8 cellular contexts compared by ENCODE assay signal in the genomic region with DNA sequence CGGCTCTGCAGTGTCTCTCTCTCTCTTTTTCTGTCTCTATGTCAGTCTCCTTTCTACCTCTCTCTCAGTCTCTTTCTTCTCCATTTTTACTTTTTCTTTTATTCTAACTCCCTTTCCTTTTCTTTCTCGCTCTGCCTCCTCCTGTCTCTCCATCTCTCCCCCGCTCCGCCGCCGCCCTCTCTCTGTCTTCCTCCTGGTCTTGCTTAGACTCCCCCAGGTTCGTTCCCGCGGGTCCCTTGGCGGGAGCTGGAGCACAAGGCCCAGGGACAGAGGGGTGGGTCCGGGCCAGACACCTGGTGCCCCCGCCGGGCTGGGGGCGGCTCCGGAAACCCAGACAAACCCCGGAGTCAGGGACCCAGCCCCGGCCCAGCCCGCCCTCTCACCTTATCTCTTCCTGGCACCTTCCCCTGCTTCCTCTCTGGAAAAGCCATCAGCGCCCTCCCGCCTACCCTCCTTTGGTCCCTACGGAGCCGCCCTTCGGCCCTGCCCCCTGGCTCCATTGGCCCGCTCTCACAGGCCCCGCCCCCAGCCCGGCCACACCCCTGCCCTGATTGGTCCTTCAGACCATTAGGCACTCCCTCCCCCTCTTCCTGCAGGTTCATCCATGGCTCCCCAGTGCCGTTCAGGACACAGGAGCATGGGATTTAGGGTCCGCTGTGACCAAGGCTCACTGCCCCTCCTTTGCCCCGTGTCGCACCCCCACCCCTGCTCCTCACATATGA. TPM values are rescaled to one million over a fixed set of nuclear protein-coding genes. Genes with fewer than 3 reads are reported as not detected.
DNase-seq lines count a peak whose midpoint lies in the region; ATAC-seq and TF ChIP-seq lines count a peak whose summit lies in the region.

No MANE protein-coding gene starts in this region.

- peaks cover 29% of the 10 kb centered on the region for H3K4me1 ChIP-seq in ACC112 (ENCODE audit: control insufficient read depth, insufficient read depth, low read length, unreplicated experiment)
- peaks cover 28% of the 10 kb centered on the region for H3K4me1 ChIP-seq in fibroblast of lung (ENCODE audit: control insufficient read depth, extremely low read depth, insufficient read depth, low read length)
- H3K4me1 ChIP-seq in neuronal stem cell (ENCODE audit: control insufficient read depth in 2 of 2, insufficient read depth in 1 of 2, low read depth in 1 of 2, low read length in 2 of 2) = peaks cover 2 to 7% of the 10 kb centered on the region in 2 donors
- no peaks in the 10 kb centered on the region for H3K4me1 ChIP-seq in aorta (ENCODE audit: control insufficient read depth in 1 of 2, insufficient read depth in 2 of 2, low read length in 2 of 2)

- H4K91ac ChIP-seq in neuronal stem cell (ENCODE audit: low read depth, low read length, poor library complexity) = no peak overlapping the region

- TF ChIP-seq CTCF in fibroblast of lung (conservative IDR thresholded peaks at IDR 0.05 in 1 of 2, IDR thresholded peaks at IDR 0.05 in 1 of 2; ENCODE audit: low read depth in 1 of 2, low read length in 2 of 2) = no peak

- H3K4ac ChIP-seq in neuronal stem cell (ENCODE audit: low read length) = no peak overlapping the region

- no peaks in the 10 kb centered on the region for H4K20me1 ChIP-seq in fibroblast of lung (ENCODE audit: control insufficient read depth, extremely low read depth, insufficient read depth, low read length)

- H3K4me2 ChIP-seq in fibroblast of lung (ENCODE audit: extremely low read depth, insufficient read depth, low read length) (peak overlapping the region; percentile 75), neuronal stem cell (ENCODE audit: insufficient read depth, low read length, poor library complexity, severe bottlenecking) (peak overlapping the region; percentile 81)

- peak overlapping the region; percentile 96 for H4K8ac ChIP-seq in neuronal stem cell (ENCODE audit: low read depth, low read length)

- H2AK5ac ChIP-seq in neuronal stem cell (ENCODE audit: low read depth, low read length) = peak overlapping the region; percentile 81

- peaks cover 4% of the 10 kb centered on the region for H3K79me1 ChIP-seq in neuronal stem cell (ENCODE audit: low read depth, low read length)

- peak overlapping the region; percentile 73 for H3K23ac ChIP-seq in neuronal stem cell (ENCODE audit: low read depth, low read length, poor library complexity)

- H2BK15ac ChIP-seq in neuronal stem cell (ENCODE audit: low read length) = peak overlapping the region; percentile 9

- H3K4me3 ChIP-seq in ACC112 (ENCODE audit: low read depth, low read length) (no peak overlapping the region), fibroblast of lung (replicated peaks in 1 of 4; ENCODE audit: control extremely low read depth in 1 of 4, insufficient read depth in 1 of 4, low read depth in 3 of 4, low read length in 4 of 4) (no peak overlapping the region), neuronal stem cell (ENCODE audit: low read length in 2 of 2) (peak overlapping the region in 1 of 2 donors; percentile 76), aorta (ENCODE audit: low read length in 2 of 2) (peak overlapping the region in 1 of 2 donors; percentile 32)

- H2AFZ ChIP-seq in ACC112 (ENCODE audit: low read length, unreplicated experiment) (no peak overlapping the region), fibroblast of lung (ENCODE audit: low read length) (no peak overlapping the region), neuronal stem cell (ENCODE audit: low read length) (peak overlapping the region; percentile 83)

- intact Hi-C loops in aorta (cut with DNase I) = no loop called here

- 100% methylated on average over 1 of the region's 30 CpGs; no CpG with 5 or more reads in 1 of the 2 donors for WGBS in neuronal stem cell (ENCODE audit: extremely low coverage in 2 of 2, insufficient read length in 2 of 2, insufficient replicate concordance in 1 of 2), 2 donors
- 17% methylated on average over 29 to 30 of the region's 30 CpGs for WGBS in aorta, 2 donors

- peaks cover 20% of the 10 kb centered on the region for H3K79me2 ChIP-seq in ACC112 (ENCODE audit: control insufficient read depth, insufficient read depth, low read length, unreplicated experiment)
- peaks cover 65% of the 10 kb centered on the region for H3K79me2 ChIP-seq in fibroblast of lung (ENCODE audit: control insufficient read depth, insufficient read depth, low read length)

- H3K36me3 ChIP-seq in ACC112 (ENCODE audit: insufficient read depth, low read length) = peaks cover 17% of the 10 kb centered on the region; the same call in 1 of the 2 replicates
- peaks cover 36% of the 10 kb centered on the region for H3K36me3 ChIP-seq in fibroblast of lung (ENCODE audit: control insufficient read depth, insufficient read depth, low read length)
- peaks cover 0 to 2% of the 10 kb centered on the region in 2 donors for H3K36me3 ChIP-seq in neuronal stem cell (replicated peaks in 1 of 2; ENCODE audit: control insufficient read depth in 2 of 2, insufficient read depth in 2 of 2, low read length in 2 of 2)
- H3K36me3 ChIP-seq in aorta (ENCODE audit: control insufficient read depth in 1 of 2, insufficient read depth in 2 of 2, low read length in 1 of 2) = peaks cover 0 to 6% of the 10 kb centered on the region in 2 donors

- H2BK12ac ChIP-seq in neuronal stem cell (ENCODE audit: low read length) = peak overlapping the region; percentile 86

- H3K18ac ChIP-seq in neuronal stem cell (ENCODE audit: low read length) = peak overlapping the region; percentile 92

- peak overlapping the region; percentile 74 for H3K27ac ChIP-seq in ACC112 (ENCODE audit: low read depth, low read length)
- peak overlapping the region; percentile 92 for H3K27ac ChIP-seq in fibroblast of lung (ENCODE audit: insufficient read depth, low read length)
- no peak overlapping the region for H3K27ac ChIP-seq in neuronal stem cell (replicated peaks; ENCODE audit: low read length)
- H3K27ac ChIP-seq in aorta (ENCODE audit: low read depth in 1 of 2, low read length in 2 of 2) = peak overlapping the region; percentile 71 to 89

- H3K9me3 ChIP-seq in fibroblast of lung (ENCODE audit: control insufficient read depth, insufficient read depth, low read depth, low read length) (no peaks in the 10 kb centered on the region), neuronal stem cell (replicated peaks in 1 of 2; ENCODE audit: control insufficient read depth in 2 of 2, insufficient read depth in 1 of 2, low read depth in 1 of 2, low read length in 2 of 2) (peaks cover 0 to 3% of the 10 kb centered on the region in 2 donors), aorta (ENCODE audit: control insufficient read depth, low read length) (no peaks in the 10 kb centered on the region)

- no peak overlapping the region for H3K9ac ChIP-seq in fibroblast of lung (ENCODE audit: insufficient read depth, low read length)
- H3K9ac ChIP-seq in neuronal stem cell (ENCODE audit: low read depth, low read length, poor library complexity) = peak overlapping the region; percentile 60

- ATAC-seq in aorta (ENCODE audit: low FRiP score) (peak; percentile 86), HG02588 (IDR thresholded peaks at IDR 0.05; ENCODE audit: unreplicated experiment) (no peak)

- peak; percentile 49 to 50 for DNase-seq in Kasumi-1 (lab: John Stamatoyannopoulos, UW)
- peak; percentile 84 for DNase-seq in activated CD8-positive, alpha-beta memory T cell treated with anti-CD3 and anti-CD28 coated beads, Interleukin-2, amount 50 U/mL, for 48 hours
- DNase-seq in fibroblast of lung (ENCODE audit: low read depth in 2 of 2) = peak in 1 of 2 donors; percentile 46
- no peak for DNase-seq in neuronal stem cell (ENCODE audit: low spot score)
- peak; percentile 77 to 90 for DNase-seq in aorta
- no peak for DNase-seq in foreskin melanocyte

- no peak overlapping the region for H3K14ac ChIP-seq in neuronal stem cell (ENCODE audit: low read length)

- H2BK5ac ChIP-seq in neuronal stem cell (ENCODE audit: low read length) = peak overlapping the region; percentile 35

- no peak overlapping the region for H2BK120ac ChIP-seq in neuronal stem cell (ENCODE audit: low read depth, low read length)

- H3K27me3 ChIP-seq in ACC112 (ENCODE audit: insufficient read depth, low read length) (no peaks in the 10 kb centered on the region), fibroblast of lung (ENCODE audit: control insufficient read depth, insufficient read depth, low read length) (no peaks in the 10 kb centered on the region), neuronal stem cell (ENCODE audit: control insufficient read depth in 3 of 3, insufficient read depth in 3 of 3, low read depth in 1 of 3, low read length in 3 of 3) (peaks cover 0 to 3% (median 0%) of the 10 kb centered on the region in 3 experiments), aorta (ENCODE audit: control insufficient read depth in 1 of 2, insufficient read depth in 2 of 2, low read length in 1 of 2) (no peaks in the 10 kb centered on the region)

RNA-seq across cellular contexts. Expression of a gene that starts 15.4 kb away (rescaled TPM):
- total RNA-seq in fibroblast of lung = 59.6 and 110 TPM in 2 replicates
- polyA plus RNA-seq in fibroblast of lung = 47.2 and 60.8 TPM in 2 replicates
- 151 and 182 TPM in 2 replicates for polyA plus RNA-seq in fibroblast of lung (2012)
- 18.5 and 20.5 TPM in 2 replicates for polyA minus RNA-seq in fibroblast of lung (ENCODE audit: low replicate concordance)
- 401 TPM for polyA plus RNA-seq in neuronal stem cell (2013, experiment 1 of 2)
- polyA plus RNA-seq in neuronal stem cell (2013, experiment 2 of 2) = 405 TPM
- 100 to 1,000 TPM; 214 to 319 TPM for total RNA-seq in aorta
- 100 to 1,000 TPM; 446 to 680 TPM for polyA plus RNA-seq in aorta

RNA-seq across cellular contexts. Expression of a gene that starts 16.7 kb away (rescaled TPM):
- total RNA-seq in fibroblast of lung (106 and 192 TPM in 2 replicates), aorta (100 to 1,000 TPM; 170 to 189 TPM)
- polyA plus RNA-seq in fibroblast of lung (96.5 and 97.0 TPM in 2 replicates), aorta (100 to 1,000 TPM in 1 of 2 donors, 10 to 100 TPM in 1; 38.4 to 121 TPM)
- 422 and 520 TPM in 2 replicates for polyA plus RNA-seq in fibroblast of lung (2012)
- 423 and 614 TPM in 2 replicates for polyA minus RNA-seq in fibroblast of lung (ENCODE audit: low replicate concordance)
- polyA plus RNA-seq in neuronal stem cell (2013, experiment 1 of 2) = 2.5 TPM
- polyA plus RNA-seq in neuronal stem cell (2013, experiment 2 of 2) = 2.3 TPM

RNA-seq across cellular contexts. Expression of a gene that starts 48.5 kb away (rescaled TPM):
- total RNA-seq in fibroblast of lung (142 and 155 TPM in 2 replicates), aorta (100 to 1,000 TPM; 319 to 453 TPM)
- polyA plus RNA-seq in fibroblast of lung (187 and 250 TPM in 2 replicates), aorta (1,000 to 10,000 TPM; 1,063 to 1,551 TPM)
- 220 and 279 TPM in 2 replicates for polyA plus RNA-seq in fibroblast of lung (2012)
- polyA minus RNA-seq in fibroblast of lung (ENCODE audit: low replicate concordance) = 261 and 313 TPM in 2 replicates
- 198 TPM for polyA plus RNA-seq in neuronal stem cell (2013, experiment 1 of 2)
- 189 TPM for polyA plus RNA-seq in neuronal stem cell (2013, experiment 2 of 2)

Comparison
In these comparisons a context has a peak if more than half of its experiments do, and no peak if none do; other contexts are left out.
1. DNase-seq: peak in Kasumi-1 (2 of 2), activated CD8-positive, alpha-beta memory T cell treated with anti-CD3 and anti-CD28 coated beads, Interleukin-2, amount 50 U/mL, for 48 hours (single experiment) and aorta (2 of 2); none in neuronal stem cell (single experiment) and foreskin melanocyte (single experiment).